17 cellular contexts compared by ENCODE assay signal in the genomic region with DNA sequence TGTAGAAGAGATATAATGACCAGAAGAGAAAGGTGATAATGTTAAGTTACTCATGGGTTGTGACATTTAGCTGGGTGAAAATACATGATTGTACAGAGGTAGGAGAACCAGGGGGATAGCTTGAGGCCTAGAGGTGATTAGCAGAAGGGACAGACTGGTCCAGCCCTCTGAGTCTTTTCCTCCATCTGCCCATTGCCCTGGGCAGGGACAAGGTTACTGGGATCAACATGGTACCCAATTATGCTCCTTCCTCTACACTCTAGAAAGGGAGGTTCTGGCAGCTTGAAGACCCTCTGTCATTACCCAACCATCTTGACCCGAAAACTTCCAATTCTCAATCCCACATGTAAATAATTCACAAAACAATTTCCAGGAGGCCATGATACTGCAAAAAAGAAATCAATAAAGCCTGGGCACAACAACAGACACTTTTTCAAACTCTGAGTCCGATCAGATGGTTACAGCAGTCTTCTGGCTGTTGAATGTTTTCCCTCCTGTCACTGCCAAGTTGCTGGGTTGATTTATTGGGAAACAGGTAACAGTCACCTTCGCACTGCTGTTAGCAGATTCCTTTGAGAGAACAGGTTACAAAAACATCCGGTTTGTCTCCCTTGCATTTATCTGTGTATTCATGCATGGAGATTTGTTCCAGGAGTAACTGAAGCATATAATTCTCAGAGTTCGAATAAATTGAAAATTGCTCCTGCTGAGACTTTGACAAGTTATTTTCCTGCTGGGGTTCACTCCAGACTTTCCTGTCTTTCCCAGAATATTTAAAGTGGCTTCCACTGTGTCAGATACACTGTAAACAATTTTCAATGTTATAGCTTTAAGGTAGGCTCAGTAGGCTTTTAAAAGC.
A peak's percentile ranks its signal among the peaks of the same experiment; 100 is the strongest.
DNase-seq lines count a peak whose midpoint lies in the region; ATAC-seq and TF ChIP-seq lines count a peak whose summit lies in the region.
"Had no signal": no experiment of that assay in that cellular context is flagged by ENCODE, and none has a peak within 500 bp of the region (broad histone marks: within the 10 kb centered on the region; RNA-seq: fewer than 3 reads in every experiment).

No MANE protein-coding gene starts in this region.

- H3K4me3 ChIP-seq in heart left ventricle = no peak overlapping the region
- H3K4me3 ChIP-seq: HAP-1 had no signal

- DNase-seq in NCI-H2081 (lab: John Stamatoyannopoulos, UW) (peak; percentile 14 to 46), NCI-H2081 treated with DMSO at 0.1 percent for 48 hours (lab: John Stamatoyannopoulos, UW) (no peak), NCI-H345 treated with DMSO at 0.1 percent for 48 hours (lab: John Stamatoyannopoulos, UW; ENCODE audit: unreplicated experiment) (peak; percentile 12), kidney tubule cell (ENCODE audit: low spot score) (peak; percentile 59), progenitor cell of endocrine pancreas (ENCODE audit: low spot score, unreplicated experiment) (no peak), NCI-H1694 (lab: John Stamatoyannopoulos, UW) (no peak), heart left ventricle (no peak)
- no peak for DNase-seq in activated naive CD4-positive, alpha-beta T cell treated with anti-CD3 and anti-CD28 coated beads, Interleukin-2, amount 50 U/mL, for 16 hours
- DNase-seq: COR-L47, DMS153, EL, IMR-90, NCI-H1436, NCI-H2029, NCI-H524 had no signal

- no peak overlapping the region for H3K4me3 Mint-ChIP-seq in progenitor cell of endocrine pancreas (ENCODE audit: low read depth)
- H3K4me3 Mint-ChIP-seq: B cell had no signal

- no peaks in the 10 kb centered on the region for H3K27me3 Mint-ChIP-seq in progenitor cell of endocrine pancreas

- H3K9me3 ChIP-seq in heart left ventricle = no peaks in the 10 kb centered on the region
- H3K9me3 ChIP-seq: HAP-1 had no signal

- H3K27ac ChIP-seq in heart left ventricle = no peak overlapping the region

- H3K36me3 ChIP-seq in heart left ventricle = no peaks in the 10 kb centered on the region
- H3K36me3 ChIP-seq: HAP-1 had no signal

- TF ChIP-seq CTCF in progenitor cell of endocrine pancreas (IDR thresholded peaks at IDR 0.05; ENCODE audit: unreplicated experiment) (no peak), heart left ventricle (IDR thresholded peaks at IDR 0.05) (no peak)

- peaks cover 47% of the 10 kb centered on the region for H3K4me1 Mint-ChIP-seq in progenitor cell of endocrine pancreas (ENCODE audit: low read depth)

- no peak for ATAC-seq in heart left ventricle

- no peaks in the 10 kb centered on the region for H3K4me1 ChIP-seq in heart left ventricle
- H3K4me1 ChIP-seq: HAP-1 had no signal

- H3K36me3 Mint-ChIP-seq in progenitor cell of endocrine pancreas (ENCODE audit: insufficient read depth) = no peaks in the 10 kb centered on the region

- intact Hi-C loops in heart left ventricle (cut with DNase I) = no loop called here

- peak overlapping the region; percentile 6 for H3K27ac Mint-ChIP-seq in progenitor cell of endocrine pancreas
- H3K27ac Mint-ChIP-seq: B cell had no signal

- peaks cover 3% of the 10 kb centered on the region for H3K9me3 Mint-ChIP-seq in progenitor cell of endocrine pancreas (ENCODE audit: low read depth)

- TF ChIP-seq POLR2A in heart left ventricle (IDR thresholded peaks at IDR 0.05) = no peak

- 71 to 79% (median 75%) methylated on average over 5 of the region's 5 CpGs for WGBS in heart left ventricle, 4 donors

- no peaks in the 10 kb centered on the region for H3K27me3 ChIP-seq in heart left ventricle

Comparison
In these comparisons a context has a peak if more than half of its experiments do, and no peak if none do; other contexts are left out.
1. DNase-seq: peak in NCI-H2081 (2 of 2), NCI-H345 treated with DMSO at 0.1 percent for 48 hours (single experiment) and kidney tubule cell (single experiment); none in NCI-H2081 treated with DMSO at 0.1 percent for 48 hours (single experiment), progenitor cell of endocrine pancreas (single experiment), NCI-H1694 (single experiment), heart left ventricle (0 of 5) and activated naive CD4-positive, alpha-beta T cell treated with anti-CD3 and anti-CD28 coated beads, Interleukin-2, amount 50 U/mL, for 16 hours (single experiment).